1 cellular context compared by ENCODE assay signal in genomic region chr14:49868720-49869114, GRCh38.
TF ChIP-seq lines count a peak whose summit lies in the region.

No MANE protein-coding gene starts in this region.

TF ChIP-seq in H1, 55 proteins besides CTCF, POLR2A, EP300 and RAD21 (continued from another document):
- TF ChIP-seq HDAC6 (IDR thresholded peaks at IDR 0.05; ENCODE audit: low read depth, low read length) (no peak), NRF1 (IDR thresholded peaks at IDR 0.05; ENCODE audit: low read depth, low read length) (no peak), CEBPB (IDR thresholded peaks at IDR 0.05; ENCODE audit: low read depth, low read length) (no peak), USF2 (IDR thresholded peaks at IDR 0.05; ENCODE audit: low read length) (no peak), CREB1 (IDR thresholded peaks at IDR 0.05) (no peak), E2F6 (IDR thresholded peaks at IDR 0.05) (no peak), GTF2F1 (IDR thresholded peaks at IDR 0.05; ENCODE audit: borderline replicate concordance, low read depth, low read length) (no peak), SP2 (IDR thresholded peaks at IDR 0.05; ENCODE audit: low read length) (no peak), GABPA (IDR thresholded peaks at IDR 0.05; ENCODE audit: borderline replicate concordance, insufficient read depth, low read length) (no peak), RFX5 (IDR thresholded peaks at IDR 0.05; ENCODE audit: borderline replicate concordance, low read depth, low read length) (no peak), FOSL1 (IDR thresholded peaks at IDR 0.05; ENCODE audit: insufficient read depth, low read depth, low read length) (no peak), CBX8 (IDR thresholded peaks at IDR 0.05; ENCODE audit: borderline replicate concordance, low read depth, low read length) (no peak), JUN (IDR thresholded peaks at IDR 0.05; ENCODE audit: low read depth, low read length) (no peak), SRF (IDR thresholded peaks at IDR 0.05; ENCODE audit: low read depth, low read length) (no peak), KDM5A (IDR thresholded peaks at IDR 0.05; ENCODE audit: low read length) (no peak)
- TF ChIP-seq, protein P1, sequence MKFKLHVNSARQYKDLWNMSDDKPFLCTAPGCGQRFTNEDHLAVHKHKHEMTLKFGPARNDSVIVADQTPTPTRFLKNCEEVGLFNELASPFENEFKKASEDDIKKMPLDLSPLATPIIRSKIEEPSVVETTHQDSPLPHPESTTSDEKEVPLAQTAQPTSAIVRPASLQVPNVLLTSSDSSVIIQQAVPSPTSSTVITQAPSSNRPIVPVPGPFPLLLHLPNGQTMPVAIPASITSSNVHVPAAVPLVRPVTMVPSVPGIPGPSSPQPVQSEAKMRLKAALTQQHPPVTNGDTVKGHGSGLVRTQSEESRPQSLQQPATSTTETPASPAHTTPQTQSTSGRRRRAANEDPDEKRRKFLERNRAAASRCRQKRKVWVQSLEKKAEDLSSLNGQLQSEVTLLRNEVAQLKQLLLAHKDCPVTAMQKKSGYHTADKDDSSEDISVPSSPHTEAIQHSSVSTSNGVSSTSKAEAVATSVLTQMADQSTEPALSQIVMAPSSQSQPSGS (IDR thresholded peaks at IDR 0.05; ENCODE audit: low read length), result no peak
